In the genomic region with DNA sequence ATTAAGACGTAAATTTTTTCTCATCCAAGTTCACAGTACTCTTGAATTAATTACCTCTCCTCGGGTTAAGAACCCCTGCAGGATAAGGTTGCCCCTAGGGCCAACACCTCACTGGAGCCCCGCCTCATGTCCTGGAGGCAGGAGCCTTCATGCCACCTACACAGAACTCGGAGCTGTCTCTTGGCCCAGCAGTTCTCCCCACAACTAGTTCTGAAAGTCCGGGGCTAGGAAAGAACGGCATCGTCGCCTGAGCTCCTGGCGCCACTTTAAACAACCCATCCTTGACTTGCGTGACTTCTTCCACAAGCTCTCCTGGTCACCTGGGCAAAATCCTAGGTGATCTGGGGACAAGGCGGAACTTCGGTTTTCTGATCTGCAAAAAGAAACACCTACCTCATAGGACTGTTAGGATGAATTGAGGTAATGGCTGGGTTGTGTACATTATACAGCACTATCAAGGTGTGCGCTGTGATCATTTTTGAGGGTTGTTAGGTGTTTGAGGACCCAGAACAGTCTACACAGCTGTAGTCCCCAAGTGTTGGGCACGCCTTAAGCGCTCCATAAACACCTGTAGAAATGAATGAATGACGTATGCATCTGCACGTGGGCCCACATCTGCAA, we compare ENCODE assay signal across 8 cellular contexts. TPM values are rescaled to one million over a fixed set of nuclear protein-coding genes. Genes with fewer than 3 reads are reported as not detected.
A peak's percentile ranks its signal among the peaks of the same experiment; 100 is the strongest.
DNase-seq lines count a peak whose midpoint lies in the region; ATAC-seq, FAIRE-seq and TF ChIP-seq lines count a peak whose summit lies in the region.

No MANE protein-coding gene starts in this region.

- no peaks in the 10 kb centered on the region for H3K9me3 ChIP-seq in right lobe of liver
- H3K9me3 ChIP-seq in thyroid gland: no peaks in the 10 kb centered on the region

- no peaks in the 10 kb centered on the region for H3K36me3 Mint-ChIP-seq in activated T-cell treated with anti-CD3 and anti-CD28 coated beads, Interleukin-2, amount 50 U/mL, for 72 hours (ENCODE audit: insufficient read depth in 2 of 2)

- H3K27ac Mint-ChIP-seq in activated T-cell treated with anti-CD3 and anti-CD28 coated beads, Interleukin-2, amount 50 U/mL, for 72 hours: no peak overlapping the region

- no peaks in the 10 kb centered on the region for H3K9me3 Mint-ChIP-seq in activated T-cell treated with anti-CD3 and anti-CD28 coated beads, Interleukin-2, amount 50 U/mL, for 72 hours

- no peak for TF ChIP-seq POLR2A in right lobe of liver (IDR thresholded peaks at IDR 0.05)
- TF ChIP-seq POLR2A in thyroid gland (IDR thresholded peaks at IDR 0.05): no peak

- H3K27me3 ChIP-seq in right lobe of liver: no peaks in the 10 kb centered on the region
- H3K27me3 ChIP-seq in thyroid gland: no peaks in the 10 kb centered on the region

- H3K36me3 ChIP-seq in right lobe of liver (no peaks in the 10 kb centered on the region), thyroid gland (no peaks in the 10 kb centered on the region)

- peak overlapping the region; percentile 81 to 86 for H3K4me3 Mint-ChIP-seq in activated T-cell treated with anti-CD3 and anti-CD28 coated beads, Interleukin-2, amount 50 U/mL, for 72 hours

- H3K4me1 ChIP-seq in right lobe of liver (peaks cover 0 to 22% (median 6%) of the 10 kb centered on the region in 4 donors), thyroid gland (peaks cover 21 to 31% of the 10 kb centered on the region in 2 donors)

- in situ Hi-C loops in astrocyte of the cerebellum (cut with HindIII; ENCODE audit: low sequenced_read_pairs): no loop called here

- H3K27ac ChIP-seq in right lobe of liver (peak overlapping the region in 2 of 3 donors; percentile 77 to 88), thyroid gland (peak overlapping the region in 2 of 3 donors; percentile 80 to 85)

- TF ChIP-seq CTCF in astrocyte of the cerebellum (IDR thresholded peaks at IDR 0.05; ENCODE audit: low read depth, low read length, missing control alignments): no peak
- TF ChIP-seq CTCF in right lobe of liver (IDR thresholded peaks at IDR 0.05): no peak
- TF ChIP-seq CTCF in thyroid gland (IDR thresholded peaks at IDR 0.05): no peak

- no peaks in the 10 kb centered on the region for H3K27me3 Mint-ChIP-seq in activated T-cell treated with anti-CD3 and anti-CD28 coated beads, Interleukin-2, amount 50 U/mL, for 72 hours (ENCODE audit: low read depth)

- 58% methylated on average over 13 of the region's 17 CpGs for WGBS in right lobe of liver (ENCODE audit: insufficient coverage, low coverage, low lambda C conversion rate, missing lambda C conversion rate)
- WGBS in thyroid gland, 2 donors: 57 to 61% methylated on average over 16 to 17 of the region's 17 CpGs

- DNase-seq in activated T-cell treated with anti-CD3 and anti-CD28 coated beads, Interleukin-2, amount 50 U/mL, for 72 hours: no peak
- DNase-seq in activated T-cell treated with anti-CD3 and anti-CD28 coated beads, Interleukin-2, amount 50 U/mL, for 1 hour: no peak
- DNase-seq in astrocyte of the cerebellum (ENCODE audit: low read depth) (no peak), right lobe of liver (no peak), thyroid gland (no peak), urothelium cell line (ENCODE audit: low spot score) (no peak)
- DNase-seq in stimulated activated CD4-positive, alpha-beta T cell treated with anti-CD3 and anti-CD28 coated beads, Interleukin-15, amount 100 ng/mL, for 24 hours: no peak

- ATAC-seq in activated T-cell treated with anti-CD3 and anti-CD28 coated beads, Interleukin-2, amount 50 U/mL, for 72 hours (replicated peaks in 1 of 2): no peak
- ATAC-seq in right lobe of liver (no peak), HG03565 (IDR thresholded peaks at IDR 0.05; ENCODE audit: unreplicated experiment) (no peak)

- peaks cover 70% of the 10 kb centered on the region for H3K4me1 Mint-ChIP-seq in activated T-cell treated with anti-CD3 and anti-CD28 coated beads, Interleukin-2, amount 50 U/mL, for 72 hours (ENCODE audit: low read depth)

- H3K4me3 ChIP-seq in astrocyte of the cerebellum (ENCODE audit: low read depth, low read length): peak overlapping the region; percentile 63
- H3K4me3 ChIP-seq in right lobe of liver: peak overlapping the region; percentile 68 to 85 (median 84)
- H3K4me3 ChIP-seq in thyroid gland (replicated peaks in 1 of 3): peak overlapping the region in 2 of 3 donors; percentile 61 to 72

- no peak for FAIRE-seq in urothelium cell line (lab: Jason Lieb, UNC)

- intact Hi-C loops in right lobe of liver (cut with DNase I): no loop called here
- intact Hi-C loops in thyroid gland (cut with DNase I): no loop called here

RNA-seq across cellular contexts. Expression of a gene that starts 0.6 kb away (rescaled TPM):
- 1 to 10 TPM; 7.0 to 8.6 TPM for total RNA-seq in activated T-cell treated with anti-CD3 and anti-CD28 coated beads, Interleukin-2, amount 50 U/mL, for 72 hours
- 10 to 100 TPM; 10.7 to 26.8 (median 17.2) TPM for total RNA-seq in right lobe of liver
- 10 to 100 TPM; 34.8 to 66.6 (median 52.7) TPM for total RNA-seq in thyroid gland
